ENCODE assay signal across 27 cellular contexts in genomic region chr11:85784907-85785306, GRCh38.
"Had no signal": no experiment of that assay in that cellular context is flagged by ENCODE, and none has a peak within 500 bp of the region (broad histone marks: within the 10 kb centered on the region; RNA-seq: fewer than 3 reads in every experiment).

No MANE protein-coding gene starts in this region.

- H3K79me2 ChIP-seq: hepatocyte had no signal

- H3K27ac Mint-ChIP-seq: activated CD8-positive, alpha-beta T cell treated with anti-CD3 and anti-CD28 coated beads, Interleukin-2, amount 10 ng/mL, durations not matched to agents 7 days and 5 days; activated naive CD4-positive, alpha-beta T cell treated with anti-CD3 and anti-CD28 coated beads, Interleukin-2, amount 50 U/mL, for 24 hours; memory B cell; stimulated activated memory B cell treated with anti-CD40 and anti-IgM and Interleukin-4, amounts not matched to agents 10 μg/mL and 1 μg/mL and 100 μg/mL, for 72 hours; type B pancreatic cell had no signal

- H3K4me1 ChIP-seq: right lobe of liver, vagina had no signal

- H2AFZ ChIP-seq: hepatocyte had no signal

- H3K27me3 Mint-ChIP-seq: activated naive CD4-positive, alpha-beta T cell treated with anti-CD3 and anti-CD28 coated beads, Interleukin-2, amount 50 U/mL, for 24 hours; central memory CD8-positive, alpha-beta T cell; effector memory CD8-positive, alpha-beta T cell; type B pancreatic cell had no signal

- H3K4me3 ChIP-seq: dorsolateral prefrontal cortex, hepatocyte, right lobe of liver, skin epidermis, vagina had no signal

- FAIRE-seq: colon, endothelial cell of umbilical vein, frontal cortex had no signal

- H3K27ac ChIP-seq: brain microvascular endothelial cell, dorsolateral prefrontal cortex, right lobe of liver, skin epidermis, vagina, VCaP had no signal

- H3K9me3 ChIP-seq: right lobe of liver, vagina had no signal

- H3K27me3 ChIP-seq: brain microvascular endothelial cell, dorsolateral prefrontal cortex, hepatocyte, right lobe of liver, vagina had no signal

- ATAC-seq: activated CD8-positive, alpha-beta T cell treated with anti-CD3 and anti-CD28 coated beads, Interleukin-2, amount 10 ng/mL, durations not matched to agents 7 days and 5 days; effector memory CD8-positive, alpha-beta T cell; esophagus mucosa; left cardiac atrium; right lobe of liver; stimulated activated memory B cell treated with anti-CD40 and anti-IgM and Interleukin-4, amounts not matched to agents 10 μg/mL and 1 μg/mL and 100 μg/mL, for 72 hours had no signal

- DNase-seq: activated CD4-positive, alpha-beta T cell treated with anti-CD3 and anti-CD28 coated beads, Interleukin-2, amount 50 U/mL, for 1 hour; activated CD4-positive, CD25-positive, alpha-beta regulatory T cell treated with anti-CD3 and anti-CD28 coated beads, Interleukin-2, amount 50 U/mL, for 72 hours; activated CD8-positive, alpha-beta T cell treated with anti-CD3 and anti-CD28 coated beads, Interleukin-2, amount 10 ng/mL, durations not matched to agents 7 days and 5 days; activated gamma-delta T cell treated with Interleukin-2 at 50 U/mL for 16 hours; aorta; brain microvascular endothelial cell; dorsolateral prefrontal cortex; effector memory CD8-positive, alpha-beta T cell; glutamatergic neuron; islet precursor cell; left cardiac atrium; occipital lobe; right lobe of liver; stimulated activated CD4-positive, alpha-beta T cell treated with anti-CD3 and anti-CD28 coated beads, Interleukin-1b, Interleukin-23, amount 100 ng/mL, for 48 hours had no signal

- H3K4me2 ChIP-seq: hepatocyte had no signal

- H3K4me1 Mint-ChIP-seq: memory B cell; stimulated activated memory B cell treated with anti-CD40 and anti-IgM and Interleukin-4, amounts not matched to agents 10 μg/mL and 1 μg/mL and 100 μg/mL, for 72 hours had no signal

- H3K36me3 ChIP-seq: brain microvascular endothelial cell, right lobe of liver, vagina had no signal

- H3K4me3 Mint-ChIP-seq: activated CD8-positive, alpha-beta T cell treated with anti-CD3 and anti-CD28 coated beads, Interleukin-2, amount 10 ng/mL, durations not matched to agents 7 days and 5 days; activated naive CD4-positive, alpha-beta T cell treated with anti-CD3 and anti-CD28 coated beads, Interleukin-2, amount 50 U/mL, for 24 hours; central memory CD8-positive, alpha-beta T cell; effector memory CD8-positive, alpha-beta T cell; memory B cell; stimulated activated memory B cell treated with anti-CD40 and anti-IgM and Interleukin-4, amounts not matched to agents 10 μg/mL and 1 μg/mL and 100 μg/mL, for 72 hours; type B pancreatic cell had no signal
